In genomic region chr11:75518771-75519653, GRCh38 we compare ENCODE assay signal across 20 cellular contexts. TPM values are rescaled to one million over a fixed set of nuclear protein-coding genes. Genes with fewer than 3 reads are reported as not detected.
A peak's percentile ranks its signal among the peaks of the same experiment; 100 is the strongest.
DNase-seq lines count a peak whose midpoint lies in the region; ATAC-seq and TF ChIP-seq lines count a peak whose summit lies in the region.
"Had no signal": no experiment of that assay in that cellular context is flagged by ENCODE, and none has a peak within 500 bp of the region (broad histone marks: within the 10 kb centered on the region; RNA-seq: fewer than 3 reads in every experiment).

No MANE protein-coding gene starts in this region.

- TF ChIP-seq CTCF in psoas muscle (IDR thresholded peaks at IDR 0.05) (no peak), BE2C (IDR thresholded peaks at IDR 0.05; ENCODE audit: low read depth, low read length) (no peak)

- WGBS in psoas muscle, 3 donors, result 38 to 56% (median 45%) methylated on average over 9 of the region's 9 CpGs

- no peak overlapping the region; the same call in 1 of the 2 replicates for H3K4me3 ChIP-seq in Karpas-422 (ENCODE audit: low read length)
- no peak overlapping the region for H3K4me3 ChIP-seq in psoas muscle
- H3K4me3 ChIP-seq in BE2C (ENCODE audit: low read depth, low read length), result no peak overlapping the region
- H3K4me3 ChIP-seq: GM23338 had no signal

- H3K9me2 ChIP-seq in Karpas-422 (replicated peaks; ENCODE audit: insufficient read depth, low read length), result no peaks in the 10 kb centered on the region

- H3K4me1 ChIP-seq in Karpas-422 (ENCODE audit: low read length), result peaks cover 100% of the 10 kb centered on the region
- peaks cover 37% of the 10 kb centered on the region for H3K4me1 ChIP-seq in psoas muscle
- H3K4me1 ChIP-seq in BE2C, result no peaks in the 10 kb centered on the region

- peak overlapping the region; percentile 80 for H3K4me2 ChIP-seq in Karpas-422 (ENCODE audit: low read depth, low read length, poor library complexity, severe bottlenecking)
- H3K4me2 ChIP-seq: GM23338 had no signal

- H3K9ac ChIP-seq in Karpas-422 (ENCODE audit: low read length), result peak overlapping the region; percentile 97

- H3K27ac ChIP-seq in Karpas-422 (ENCODE audit: low read length) (peak overlapping the region; percentile 99), psoas muscle (peak overlapping the region; percentile 50)
- H3K27ac ChIP-seq: brain microvascular endothelial cell, epithelial cell of prostate had no signal

- DNase-seq in NCI-H2029 (lab: John Stamatoyannopoulos, UW) (peak; percentile 37), NCI-H2029 treated with DMSO at 0.1 percent for 48 hours (lab: John Stamatoyannopoulos, UW) (no peak), Karpas-422 (no peak), cerebellum (ENCODE audit: low spot score) (peak; percentile 90), psoas muscle (no peak), BE2C (no peak), iPS-NIHi11 (ENCODE audit: low spot score) (no peak)
- DNase-seq: activated effector memory CD4-positive, alpha-beta T cell treated with anti-CD3 and anti-CD28 coated beads, Interleukin-2, amount 50 U/mL, for 16 hours; brain microvascular endothelial cell; DMS153; GDM1; hippocampal formation; KG1; NCI-H524; Right ventricle myocardium superior; stimulated activated CD8-positive, alpha-beta memory T cell treated with anti-CD3 and anti-CD28 coated beads, Interleukin-4, amount 100 ng/mL, for 48 hours; T-helper 1 cell had no signal

- H3K36me3 ChIP-seq in Karpas-422 (ENCODE audit: insufficient read depth, low read length), result peaks cover 21% of the 10 kb centered on the region
- H3K36me3 ChIP-seq in psoas muscle (ENCODE audit: insufficient read depth in 1 of 2, low read depth in 1 of 2), result no peaks in the 10 kb centered on the region
- H3K36me3 ChIP-seq in BE2C, result no peaks in the 10 kb centered on the region
- H3K36me3 ChIP-seq: brain microvascular endothelial cell had no signal

- H3K79me2 ChIP-seq in Karpas-422 (ENCODE audit: low read length), result peaks cover 99% of the 10 kb centered on the region

- H2AFZ ChIP-seq in Karpas-422 (ENCODE audit: low read length), result no peak overlapping the region
- H2AFZ ChIP-seq: GM23338 had no signal

- no peaks in the 10 kb centered on the region for H3K9me3 ChIP-seq in Karpas-422 (ENCODE audit: low read length)
- no peaks in the 10 kb centered on the region for H3K9me3 ChIP-seq in psoas muscle
- H3K9me3 ChIP-seq in BE2C, result no peaks in the 10 kb centered on the region

- H4K20me1 ChIP-seq in Karpas-422 (ENCODE audit: insufficient read depth, low read depth, low read length), result peaks cover 21% of the 10 kb centered on the region

- intact Hi-C loops in psoas muscle (cut with DNase I), result loop anchor here in 1 of 2 donors (2.0 kb wide), 1 partner anchor 42 kb away; no protein-coding TSS in a partner anchor

- peak; percentile 24 to 69 (median 34) for ATAC-seq in psoas muscle
- no peak for ATAC-seq in HG02884 (IDR thresholded peaks at IDR 0.05; ENCODE audit: unreplicated experiment)

- no peaks in the 10 kb centered on the region for H3K27me3 ChIP-seq in Karpas-422 (ENCODE audit: low read length)
- no peaks in the 10 kb centered on the region for H3K27me3 ChIP-seq in psoas muscle (ENCODE audit: insufficient read depth in 3 of 3, low read length in 2 of 3)
- no peaks in the 10 kb centered on the region for H3K27me3 ChIP-seq in BE2C
- H3K27me3 ChIP-seq: brain microvascular endothelial cell had no signal

RNA-seq across cellular contexts. Expression of gene GDPD5, which starts 6.7 kb away (rescaled TPM):
- total RNA-seq in Karpas-422 (2014; rRNA removed; shearing (Covaris generic); ENCODE audit: low replicate concordance), result 137 and 237 TPM in 2 replicates
- 30.2 TPM for total RNA-seq in cerebellum
- 10 to 100 TPM; 10.3 to 16.5 (median 12.7) TPM for total RNA-seq in psoas muscle
- 10 to 100 TPM in 1 of 3 donors, 1 to 10 TPM in 2; 2.7 to 13.1 (median 6.4) TPM for polyA plus RNA-seq in psoas muscle
- 18.0 TPM for polyA plus RNA-seq in BE2C (2012; ENCODE audit: insufficient read depth, insufficient read length, low read depth)

RNA-seq across cellular contexts. Expression of gene SERPINH1, which starts 43.0 kb away (rescaled TPM):
- 10.5 and 16.1 TPM in 2 replicates for total RNA-seq in Karpas-422 (2014; rRNA removed; shearing (Covaris generic); ENCODE audit: low replicate concordance)
- total RNA-seq in cerebellum (57.0 TPM), psoas muscle (10 to 100 TPM; 27.7 to 43.3 (median 31.3) TPM)
- polyA plus RNA-seq in psoas muscle, result 10 to 100 TPM; 11.6 to 29.8 (median 15.6) TPM
- polyA plus RNA-seq in BE2C (2012; ENCODE audit: insufficient read depth, insufficient read length, low read depth), result 387 TPM

Comparison
In these comparisons a context has a peak if more than half of its experiments do, and no peak if none do; other contexts are left out.
1. DNase-seq: peak in NCI-H2029 (single experiment) and cerebellum (single experiment); none in NCI-H2029 treated with DMSO at 0.1 percent for 48 hours (single experiment), Karpas-422 (single experiment), psoas muscle (0 of 2), BE2C (single experiment) and iPS-NIHi11 (single experiment).